Comparison of ENCODE assay signal across 14 cellular contexts in genomic region chr6:3473773-3474172, GRCh38.
"Had no signal": no experiment of that assay in that cellular context is flagged by ENCODE, and none has a peak within 500 bp of the region (broad histone marks: within the 10 kb centered on the region; RNA-seq: fewer than 3 reads in every experiment).

No MANE protein-coding gene starts in this region.

- H3K9me3 ChIP-seq: adrenal gland, psoas muscle had no signal

- H3K9me3 Mint-ChIP-seq: activated B cell treated with CpG ODN at 0.5 μM for 24 hours; activated CD4-positive, alpha-beta T cell treated with anti-CD3 and anti-CD28 coated beads, Interleukin-2, amount 10 ng/mL, durations not matched to agents 7 days and 5 days; activated T-helper 17 cell treated with anti-CD3 and anti-CD28 coated beads, Interleukin-2, amount 50 U/mL, for 72 hours; natural killer cell; stimulated activated naive B cell treated with anti-CD40 and anti-IgM and Interleukin-4, amounts not matched to agents 10 μg/mL and 1 μg/mL and 100 μg/mL, for 72 hours; type B pancreatic cell had no signal

- ATAC-seq: activated T-helper 17 cell treated with anti-CD3 and anti-CD28 coated beads, Interleukin-2, amount 50 U/mL, for 72 hours; left lobe of liver; natural killer cell; stimulated activated naive B cell treated with anti-CD40 and anti-IgM and Interleukin-4, amounts not matched to agents 10 μg/mL and 1 μg/mL and 100 μg/mL, for 72 hours had no signal

- H3K4me3 Mint-ChIP-seq: activated B cell treated with CpG ODN at 0.5 μM for 24 hours; activated CD4-positive, alpha-beta T cell treated with anti-CD3 and anti-CD28 coated beads, Interleukin-2, amount 10 ng/mL, durations not matched to agents 7 days and 5 days; activated T-helper 17 cell treated with anti-CD3 and anti-CD28 coated beads, Interleukin-2, amount 50 U/mL, for 72 hours; natural killer cell; stimulated activated naive B cell treated with anti-CD40 and anti-IgM and Interleukin-4, amounts not matched to agents 10 μg/mL and 1 μg/mL and 100 μg/mL, for 72 hours; type B pancreatic cell had no signal

- H3K4me1 Mint-ChIP-seq: activated B cell treated with CpG ODN at 0.5 μM for 24 hours; activated CD4-positive, alpha-beta T cell treated with anti-CD3 and anti-CD28 coated beads, Interleukin-2, amount 10 ng/mL, durations not matched to agents 7 days and 5 days; activated T-helper 17 cell treated with anti-CD3 and anti-CD28 coated beads, Interleukin-2, amount 50 U/mL, for 72 hours; natural killer cell; stimulated activated naive B cell treated with anti-CD40 and anti-IgM and Interleukin-4, amounts not matched to agents 10 μg/mL and 1 μg/mL and 100 μg/mL, for 72 hours had no signal

- H3K36me3 Mint-ChIP-seq: natural killer cell; stimulated activated naive B cell treated with anti-CD40 and anti-IgM and Interleukin-4, amounts not matched to agents 10 μg/mL and 1 μg/mL and 100 μg/mL, for 72 hours had no signal

- H3K36me3 ChIP-seq: adrenal gland had no signal

- H3K27ac ChIP-seq: adrenal gland, psoas muscle had no signal

- H3K27ac Mint-ChIP-seq: activated B cell treated with CpG ODN at 0.5 μM for 24 hours; activated CD4-positive, alpha-beta T cell treated with anti-CD3 and anti-CD28 coated beads, Interleukin-2, amount 10 ng/mL, durations not matched to agents 7 days and 5 days; activated T-helper 17 cell treated with anti-CD3 and anti-CD28 coated beads, Interleukin-2, amount 50 U/mL, for 72 hours; natural killer cell; stimulated activated naive B cell treated with anti-CD40 and anti-IgM and Interleukin-4, amounts not matched to agents 10 μg/mL and 1 μg/mL and 100 μg/mL, for 72 hours had no signal

- DNase-seq: activated B cell treated with CpG ODN at 0.5 μM for 24 hours; activated CD4-positive, alpha-beta T cell treated with anti-CD3 and anti-CD28 coated beads, Interleukin-2, amount 10 ng/mL, durations not matched to agents 7 days and 5 days; activated CD8-positive, alpha-beta memory T cell treated with anti-CD3 and anti-CD28 coated beads for 24 hours; activated naive CD4-positive, alpha-beta T cell treated with anti-CD3 and anti-CD28 coated beads, Interleukin-2, amount 50 U/mL, for 16 hours; cortex of kidney; effector memory CD4-positive, alpha-beta T cell; natural killer cell; stimulated activated naive B cell treated with anti-CD40 and anti-IgM and Interleukin-4, amounts not matched to agents 10 μg/mL and 1 μg/mL and 100 μg/mL, for 72 hours; T-helper 2 cell had no signal

- H3K27me3 ChIP-seq: adrenal gland had no signal

- H3K4me3 ChIP-seq: adrenal gland, psoas muscle had no signal
